ENCODE assay signal across 8 cellular contexts in genomic region chr6:32432050-32432450, GRCh38.
DNase-seq lines count a peak whose midpoint lies in the region; ATAC-seq and TF ChIP-seq lines count a peak whose summit lies in the region.

No MANE protein-coding gene starts in this region.

- no peak overlapping the region for H3K4me3 Mint-ChIP-seq in T-helper 2 cell treated with Interferon-gamma antibody and Interleukin-4, amounts not matched to agents 5 μg/mL and 100 μg/mL, for 36 hours

- no peaks in the 10 kb centered on the region for H3K9me3 Mint-ChIP-seq in T-helper 2 cell treated with Interferon-gamma antibody and Interleukin-4, amounts not matched to agents 5 μg/mL and 100 μg/mL, for 36 hours

- H3K27ac Mint-ChIP-seq in T-helper 2 cell treated with Interferon-gamma antibody and Interleukin-4, amounts not matched to agents 5 μg/mL and 100 μg/mL, for 36 hours = no peak overlapping the region

- no peaks in the 10 kb centered on the region for H3K36me3 Mint-ChIP-seq in T-helper 2 cell treated with Interferon-gamma antibody and Interleukin-4, amounts not matched to agents 5 μg/mL and 100 μg/mL, for 36 hours (ENCODE audit: low read depth)

- DNase-seq in AG09309 (ENCODE audit: low read depth) = no peak
- DNase-seq in GM20000 (ENCODE audit: low spot score) = peak; percentile 22
- DNase-seq in SW480 (ENCODE audit: low spot score) = peak; percentile 20
- DNase-seq in inferior parietal cortex (ENCODE audit: extremely low spot score) = peak; percentile 49
- DNase-seq in T-helper 2 cell treated with Interferon-gamma antibody and Interleukin-4, amounts not matched to agents 5 μg/mL and 100 μg/mL, for 36 hours (ENCODE audit: low spot score) = no peak
- no peak for DNase-seq in iPS-NIHi11 (ENCODE audit: low spot score)
- DNase-seq in stimulated activated naive CD4-positive, alpha-beta T cell treated with Interleukin-2 at 50 U/mL for 16 hours (lab: John Stamatoyannopoulos, UW) = no peak

- no peaks in the 10 kb centered on the region for H3K4me1 Mint-ChIP-seq in T-helper 2 cell treated with Interferon-gamma antibody and Interleukin-4, amounts not matched to agents 5 μg/mL and 100 μg/mL, for 36 hours (ENCODE audit: low read depth)

- peaks cover 32% of the 10 kb centered on the region for H3K27me3 Mint-ChIP-seq in T-helper 2 cell treated with Interferon-gamma antibody and Interleukin-4, amounts not matched to agents 5 μg/mL and 100 μg/mL, for 36 hours (ENCODE audit: low read depth)

- TF ChIP-seq CTCF in AG09309 (IDR thresholded peaks at IDR 0.05; ENCODE audit: control insufficient read depth, insufficient read depth, low read depth, low read length, missing control alignments) = peak; percentile 16
- peak; percentile 5 for TF ChIP-seq CTCF in GM20000 (IDR thresholded peaks at IDR 0.05; ENCODE audit: extremely low read depth, missing control alignments)

- ATAC-seq in HG02981 (IDR thresholded peaks at IDR 0.05; ENCODE audit: unreplicated experiment) = no peak

- H3K4me3 ChIP-seq in AG09309 (ENCODE audit: control insufficient read depth, low read depth, low read length) = no peak overlapping the region

Comparison
In these comparisons a context has a peak if more than half of its experiments do, and no peak if none do; other contexts are left out.
1. DNase-seq: peak in GM20000 (single experiment), SW480 (single experiment) and inferior parietal cortex (single experiment); none in AG09309 (single experiment), T-helper 2 cell treated with Interferon-gamma antibody and Interleukin-4, amounts not matched to agents 5 μg/mL and 100 μg/mL, for 36 hours (single experiment), iPS-NIHi11 (single experiment) and stimulated activated naive CD4-positive, alpha-beta T cell treated with Interleukin-2 at 50 U/mL for 16 hours (single experiment).